8 cellular contexts compared by ENCODE assay signal in the genomic region with DNA sequence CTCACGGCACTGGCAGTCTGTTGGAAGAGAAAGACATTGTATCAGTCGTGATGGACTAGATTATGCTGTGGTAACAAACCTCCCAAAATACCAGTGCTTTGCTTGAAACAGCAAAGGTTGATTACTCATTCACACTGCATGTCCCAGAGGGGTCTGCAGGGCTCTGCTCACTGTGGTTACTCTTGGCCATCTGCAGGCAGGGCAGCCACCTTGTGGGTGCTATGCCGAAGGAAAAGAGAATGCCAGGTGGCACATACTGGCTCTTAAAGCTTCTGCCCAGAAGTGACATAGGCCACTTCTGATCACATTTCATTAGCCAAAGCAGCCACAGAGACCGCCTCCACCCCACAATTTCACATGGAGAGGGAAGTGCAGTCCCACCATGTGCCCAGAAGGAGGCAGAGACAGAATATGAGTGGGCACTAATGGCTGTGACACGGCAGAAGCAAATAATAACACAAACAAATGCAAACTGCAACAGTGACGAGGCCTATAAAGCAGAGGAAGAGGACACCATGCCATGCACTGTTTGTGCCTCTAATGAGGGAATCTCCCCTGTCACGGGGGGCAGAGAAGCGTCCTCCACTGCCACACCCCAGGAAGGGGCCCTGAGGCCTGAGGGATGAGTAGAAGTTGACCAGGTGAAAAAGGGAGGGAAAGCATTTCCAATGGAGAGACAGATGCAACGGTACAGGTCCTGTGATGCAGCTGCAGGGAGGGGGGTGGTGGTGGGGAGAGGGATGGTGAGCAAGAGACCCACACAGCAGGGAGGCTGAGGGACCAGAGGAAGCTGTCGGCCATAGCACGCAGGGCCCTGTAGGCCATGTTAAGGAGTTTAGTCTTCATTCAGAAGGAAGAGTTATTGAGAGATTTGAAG. TPM values are rescaled to one million over a fixed set of nuclear protein-coding genes. Genes with fewer than 3 reads are reported as not detected.
A peak's percentile ranks its signal among the peaks of the same experiment; 100 is the strongest.
DNase-seq lines count a peak whose midpoint lies in the region; ATAC-seq, FAIRE-seq and TF ChIP-seq lines count a peak whose summit lies in the region.

No MANE protein-coding gene starts in this region.

- peaks cover 3% of the 10 kb centered on the region; the same call in 1 of the 2 replicates for H3K4me1 ChIP-seq in PC-3 (ENCODE audit: insufficient read depth, low read length)

- H3K4me3 ChIP-seq in PC-3 (ENCODE audit: low read length) (no peak overlapping the region), fibroblast of the aortic adventitia (ENCODE audit: low read depth, low read length) (no peak overlapping the region)

- H3K9me2 ChIP-seq in PC-3 (replicated peaks; ENCODE audit: low read length): no peaks in the 10 kb centered on the region

- H3K79me2 ChIP-seq in PC-3 (ENCODE audit: low read length): no peaks in the 10 kb centered on the region

- H3K36me3 ChIP-seq in PC-3 (ENCODE audit: low read depth, low read length): no peaks in the 10 kb centered on the region; the same call in 1 of the 2 replicates

- H3K9ac ChIP-seq in PC-3 (ENCODE audit: low read length): no peak overlapping the region

- no peaks in the 10 kb centered on the region for H3F3A ChIP-seq in PC-3 (ENCODE audit: low read length, unreplicated experiment)

- no TSS peak for BruUV-seq in PC-3 (replicated peaks; lab: Mats Ljungman, UMichigan)

- peak; percentile 93 for ATAC-seq in HG02885 (IDR thresholded peaks at IDR 0.05; ENCODE audit: poor library complexity, unreplicated experiment)
- peak; percentile 92 for ATAC-seq in PC-3
- ATAC-seq in GM19452 (IDR thresholded peaks at IDR 0.05; ENCODE audit: unreplicated experiment): no peak

- POLR2A ChIA-PET in PC-3 (lab: Charles Lee; ENCODE audit: unreplicated experiment): no interaction called here

- TF ChIP-seq CTCF in PC-3 (conservative IDR thresholded peaks at IDR 0.05; ENCODE audit: low read depth, low read length) (peak; percentile 84), fibroblast of the aortic adventitia (IDR thresholded peaks at IDR 0.05; ENCODE audit: insufficient read depth, low read length) (peak; percentile 53)

- H3K4me2 ChIP-seq in PC-3 (ENCODE audit: low read length): no peak overlapping the region

- H3K27me3 ChIP-seq in PC-3 (ENCODE audit: low read length): no peaks in the 10 kb centered on the region

- no peak overlapping the region for H3K27ac ChIP-seq in PC-3 (ENCODE audit: low read length)

- CTCF ChIA-PET in PC-3 (lab: Charles Lee): no interaction called here

- no peaks in the 10 kb centered on the region for H4K20me1 ChIP-seq in PC-3 (ENCODE audit: low read length)

- intact Hi-C loops in PC-3 (cut with micrococcal nuclease): loop anchor here (1.0 kb wide), 1 partner anchor 119 kb away; no protein-coding TSS in a partner anchor

- peak overlapping the region; percentile 57; the same call in 1 of the 2 replicates for H2AFZ ChIP-seq in PC-3 (ENCODE audit: low read length)

- H3K9me3 ChIP-seq in PC-3 (ENCODE audit: low read length): no peaks in the 10 kb centered on the region

- FAIRE-seq in urothelium cell line (lab: Jason Lieb, UNC): peak; percentile 27

- DNase-seq in stimulated activated CD4-positive, alpha-beta T cell treated with anti-CD3 and anti-CD28 coated beads, Interleukin-4, amount 100 ng/mL, for 24 hours: peak; percentile 5
- DNase-seq in stimulated activated CD4-positive, alpha-beta T cell treated with anti-CD3 and anti-CD28 coated beads, Interleukin-2, amount 100 ng/mL, for 48 hours: no peak
- DNase-seq in PC-3 (peak; percentile 73), fibroblast of the aortic adventitia (ENCODE audit: low read depth) (peak; percentile 18), urothelium cell line (ENCODE audit: low spot score) (no peak), inferior parietal cortex (ENCODE audit: extremely low spot score) (no peak)

RNA-seq across cellular contexts. Expression of a gene that starts 51.7 kb away (rescaled TPM):
- total RNA-seq in PC-3 (2014; rRNA removed): 11.9 and 16.4 TPM in 2 replicates
- total RNA-seq in fibroblast of the aortic adventitia (ENCODE audit: low replicate concordance): 3.8 and 9.0 TPM in 2 replicates

Comparison
In these comparisons a context has a peak if more than half of its experiments do, and no peak if none do; other contexts are left out.
1. DNase-seq: peak in stimulated activated CD4-positive, alpha-beta T cell treated with anti-CD3 and anti-CD28 coated beads, Interleukin-4, amount 100 ng/mL, for 24 hours (single experiment), PC-3 (single experiment) and fibroblast of the aortic adventitia (single experiment); none in stimulated activated CD4-positive, alpha-beta T cell treated with anti-CD3 and anti-CD28 coated beads, Interleukin-2, amount 100 ng/mL, for 48 hours (0 of 2), urothelium cell line (single experiment) and inferior parietal cortex (single experiment).